ENCODE assay signal across 1 cellular context in genomic region chr17:62724398-62725146, GRCh38.
TF ChIP-seq lines count a peak whose summit lies in the region.

No MANE protein-coding gene starts in this region.

TF ChIP-seq in GM23338, 12 proteins besides CTCF, POLR2A, EP300 and RAD21 (continued from another document):
- TF ChIP-seq ZNF462 (CRISPR knock-in tag; IDR thresholded peaks at IDR 0.05) (no peak), ZNF114 (CRISPR knock-in tag; IDR thresholded peaks at IDR 0.05) (no peak), STAT1 (IDR thresholded peaks at IDR 0.05; ENCODE audit: unreplicated experiment) (no peak), ZNF331 (CRISPR knock-in tag; IDR thresholded peaks at IDR 0.05; ENCODE audit: low read depth) (no peak), JUNB (IDR thresholded peaks at IDR 0.05; ENCODE audit: unreplicated experiment) (no peak), CREB1 (CRISPR knock-in tag; IDR thresholded peaks at IDR 0.05; ENCODE audit: low read depth) (no peak), EZH2phosphoT487 (IDR thresholded peaks at IDR 0.05; ENCODE audit: unreplicated experiment) (no peak), POLR2AphosphoS5 (IDR thresholded peaks at IDR 0.05; ENCODE audit: low read depth) (no peak)
